Comparison of ENCODE assay signal across 14 cellular contexts in the genomic region with DNA sequence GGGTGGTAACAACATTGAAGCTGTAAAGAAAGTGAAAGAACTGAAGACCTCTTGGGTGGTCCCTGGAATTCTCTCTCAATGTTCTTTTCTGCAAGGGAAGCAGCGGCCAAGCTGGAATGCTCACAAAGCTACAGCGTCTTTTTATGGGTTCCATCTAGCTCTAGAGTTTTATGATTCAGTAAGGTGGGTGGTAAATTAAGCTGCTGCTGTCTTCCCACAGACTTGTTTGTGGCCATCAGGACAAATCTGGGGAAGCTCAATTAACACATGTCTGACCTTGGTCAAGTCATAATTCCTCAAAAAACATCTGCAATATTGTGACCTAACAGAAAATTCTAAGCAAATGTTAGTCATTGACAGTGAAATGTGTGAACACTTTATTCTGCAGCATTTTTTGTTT.
DNase-seq lines count a peak whose midpoint lies in the region; ATAC-seq and TF ChIP-seq lines count a peak whose summit lies in the region.
"Had no signal": no experiment of that assay in that cellular context is flagged by ENCODE, and none has a peak within 500 bp of the region (broad histone marks: within the 10 kb centered on the region; RNA-seq: fewer than 3 reads in every experiment).

No MANE protein-coding gene starts in this region.

- H3K36me3 Mint-ChIP-seq in activated T-cell treated with anti-CD3 and anti-CD28 coated beads, Interleukin-2, amount 50 U/mL, for 72 hours (ENCODE audit: insufficient read depth in 2 of 2) = no peaks in the 10 kb centered on the region
- H3K36me3 Mint-ChIP-seq in stimulated activated effector memory CD8-positive, alpha-beta T cell treated with anti-CD3 and anti-CD28 coated beads, Interleukin-12 subunit alpha, Interleukin-12 subunit beta, amount 100 ng/mL, for 72 hours = peaks cover 8% of the 10 kb centered on the region
- H3K36me3 Mint-ChIP-seq: activated CD8-positive, alpha-beta memory T cell treated with anti-CD3 and anti-CD28 coated beads, Interleukin-2, amount 10 ng/mL, durations not matched to agents 7 days and 5 days had no signal

- peaks cover 82% of the 10 kb centered on the region for H3K4me1 Mint-ChIP-seq in activated T-cell treated with anti-CD3 and anti-CD28 coated beads, Interleukin-2, amount 50 U/mL, for 72 hours (ENCODE audit: low read depth)
- H3K4me1 Mint-ChIP-seq in stimulated activated effector memory CD8-positive, alpha-beta T cell treated with anti-CD3 and anti-CD28 coated beads, Interleukin-12 subunit alpha, Interleukin-12 subunit beta, amount 100 ng/mL, for 72 hours = peaks cover 74% of the 10 kb centered on the region

- H3K27me3 ChIP-seq in SJCRH30 (no peaks in the 10 kb centered on the region), kidney epithelial cell (ENCODE audit: control insufficient read depth, insufficient read depth, low read length) (no peaks in the 10 kb centered on the region)
- H3K27me3 ChIP-seq: neutrophil had no signal

- no peaks in the 10 kb centered on the region for H3K9me3 Mint-ChIP-seq in activated T-cell treated with anti-CD3 and anti-CD28 coated beads, Interleukin-2, amount 50 U/mL, for 72 hours
- no peaks in the 10 kb centered on the region for H3K9me3 Mint-ChIP-seq in stimulated activated effector memory CD8-positive, alpha-beta T cell treated with anti-CD3 and anti-CD28 coated beads, Interleukin-12 subunit alpha, Interleukin-12 subunit beta, amount 100 ng/mL, for 72 hours
- H3K9me3 Mint-ChIP-seq: activated naive CD8-positive, alpha-beta T cell treated with anti-CD3 and anti-CD28 coated beads, Interleukin-2, amount 10 ng/mL, durations not matched to agents 7 days and 5 days had no signal

- no peak for ATAC-seq in activated T-cell treated with anti-CD3 and anti-CD28 coated beads, Interleukin-2, amount 50 U/mL, for 72 hours (replicated peaks in 1 of 2)
- no peak for ATAC-seq in stimulated activated effector memory CD8-positive, alpha-beta T cell treated with anti-CD3 and anti-CD28 coated beads, Interleukin-12 subunit alpha, Interleukin-12 subunit beta, amount 100 ng/mL, for 72 hours
- ATAC-seq: A549; activated CD8-positive, alpha-beta memory T cell treated with anti-CD3 and anti-CD28 coated beads, Interleukin-2, amount 10 ng/mL, durations not matched to agents 7 days and 5 days had no signal

- CTCF ChIA-PET in HEK293T (lab: Yijun Ruan, JAX) = no interaction called here

- H3K36me3 ChIP-seq in SJCRH30 (no peaks in the 10 kb centered on the region), kidney epithelial cell (ENCODE audit: control insufficient read depth, insufficient read depth, low read length) (peaks cover 1% of the 10 kb centered on the region)
- H3K36me3 ChIP-seq: neutrophil had no signal

- H3K4me3 ChIP-seq in SJCRH30 (no peak overlapping the region), kidney epithelial cell (ENCODE audit: low read depth, low read length) (no peak overlapping the region)
- H3K4me3 ChIP-seq: A549 had no signal

- H3K27me3 Mint-ChIP-seq in activated T-cell treated with anti-CD3 and anti-CD28 coated beads, Interleukin-2, amount 50 U/mL, for 72 hours (ENCODE audit: low read depth) = no peaks in the 10 kb centered on the region
- H3K27me3 Mint-ChIP-seq: activated CD8-positive, alpha-beta memory T cell treated with anti-CD3 and anti-CD28 coated beads, Interleukin-2, amount 10 ng/mL, durations not matched to agents 7 days and 5 days; activated naive CD8-positive, alpha-beta T cell treated with anti-CD3 and anti-CD28 coated beads, Interleukin-2, amount 10 ng/mL, durations not matched to agents 7 days and 5 days had no signal

- peaks cover 50% of the 10 kb centered on the region for H3K4me1 ChIP-seq in SJCRH30

- peak overlapping the region; percentile 48 for H3K27ac ChIP-seq in SJCRH30
- H3K27ac ChIP-seq: A549, neutrophil had no signal

- TF ChIP-seq CTCF in kidney epithelial cell (IDR thresholded peaks at IDR 0.05; ENCODE audit: insufficient read depth, low read length, poor library complexity, severe bottlenecking) = no peak

- H3K9me3 ChIP-seq in SJCRH30 (replicated peaks) = no peaks in the 10 kb centered on the region
- H3K9me3 ChIP-seq: A549, Caco-2, neutrophil had no signal

- POLR2A ChIA-PET in HEK293T (lab: Yijun Ruan, JAX) = no interaction called here

- H3K4me3 Mint-ChIP-seq in activated T-cell treated with anti-CD3 and anti-CD28 coated beads, Interleukin-2, amount 50 U/mL, for 72 hours = peak overlapping the region in 1 of 2 donors; percentile 22
- no peak overlapping the region for H3K4me3 Mint-ChIP-seq in stimulated activated effector memory CD8-positive, alpha-beta T cell treated with anti-CD3 and anti-CD28 coated beads, Interleukin-12 subunit alpha, Interleukin-12 subunit beta, amount 100 ng/mL, for 72 hours
- H3K4me3 Mint-ChIP-seq: activated CD8-positive, alpha-beta memory T cell treated with anti-CD3 and anti-CD28 coated beads, Interleukin-2, amount 10 ng/mL, durations not matched to agents 7 days and 5 days; activated naive CD8-positive, alpha-beta T cell treated with anti-CD3 and anti-CD28 coated beads, Interleukin-2, amount 10 ng/mL, durations not matched to agents 7 days and 5 days had no signal

- H3K27ac Mint-ChIP-seq in activated T-cell treated with anti-CD3 and anti-CD28 coated beads, Interleukin-2, amount 50 U/mL, for 72 hours = peak overlapping the region; percentile 10
- peak overlapping the region; percentile 10 for H3K27ac Mint-ChIP-seq in stimulated activated effector memory CD8-positive, alpha-beta T cell treated with anti-CD3 and anti-CD28 coated beads, Interleukin-12 subunit alpha, Interleukin-12 subunit beta, amount 100 ng/mL, for 72 hours
- H3K27ac Mint-ChIP-seq: activated CD8-positive, alpha-beta memory T cell treated with anti-CD3 and anti-CD28 coated beads, Interleukin-2, amount 10 ng/mL, durations not matched to agents 7 days and 5 days; activated naive CD8-positive, alpha-beta T cell treated with anti-CD3 and anti-CD28 coated beads, Interleukin-2, amount 10 ng/mL, durations not matched to agents 7 days and 5 days had no signal

- DNase-seq in activated T-cell treated with anti-CD3 and anti-CD28 coated beads, Interleukin-2, amount 50 U/mL, for 72 hours = no peak
- no peak for DNase-seq in activated T-cell treated with anti-CD3 and anti-CD28 coated beads, Interleukin-2, amount 50 U/mL, for 48 hours
- DNase-seq in SJCRH30 = peak; percentile 77 to 91
- peak; percentile 29 for DNase-seq in kidney epithelial cell (ENCODE audit: low read depth)
- DNase-seq in stimulated activated effector memory CD8-positive, alpha-beta T cell treated with anti-CD3 and anti-CD28 coated beads, Interleukin-12 subunit alpha, Interleukin-12 subunit beta, amount 100 ng/mL, for 72 hours (ENCODE audit: low spot score in 2 of 2) = no peak
- DNase-seq in HEK293T (ENCODE audit: extremely low spot score) = no peak
- no peak for DNase-seq in AG20443 (ENCODE audit: low spot score)
- no peak for DNase-seq in NCI-H69 (lab: John Stamatoyannopoulos, UW)
- DNase-seq: activated CD8-positive, alpha-beta memory T cell treated with anti-CD3 and anti-CD28 coated beads, Interleukin-2, amount 10 ng/mL, durations not matched to agents 7 days and 5 days; activated naive CD8-positive, alpha-beta T cell treated with anti-CD3 and anti-CD28 coated beads, Interleukin-2, amount 10 ng/mL, durations not matched to agents 7 days and 5 days; Caco-2; small intestine had no signal

TF ChIP-seq in HEK293T, 16 proteins besides CTCF, POLR2A, EP300 and RAD21:
- TF ChIP-seq L3MBTL2 (conservative IDR thresholded peaks at IDR 0.05) (no peak), SUZ12 (IDR thresholded peaks at IDR 0.05) (no peak), BHLHE40 (IDR thresholded peaks at IDR 0.05; ENCODE audit: borderline replicate concordance) (no peak), FOXM1 (IDR thresholded peaks at IDR 0.05; ENCODE audit: borderline replicate concordance) (no peak), LEF1 (IDR thresholded peaks at IDR 0.05; ENCODE audit: borderline replicate concordance) (no peak), ARNT (IDR thresholded peaks at IDR 0.05) (no peak), NFRKB (IDR thresholded peaks at IDR 0.05) (no peak), SP1 (IDR thresholded peaks at IDR 0.05) (no peak), ZNF384 (IDR thresholded peaks at IDR 0.05) (no peak), TARDBP (IDR thresholded peaks at IDR 0.05) (no peak), FOXA1 (IDR thresholded peaks at IDR 0.05) (no peak), CTBP1 (IDR thresholded peaks at IDR 0.05; ENCODE audit: borderline replicate concordance) (no peak), ELF4 (IDR thresholded peaks at IDR 0.05) (no peak), FOXK2 (IDR thresholded peaks at IDR 0.05) (no peak), HDGF (IDR thresholded peaks at IDR 0.05; ENCODE audit: borderline replicate concordance) (no peak)
- TF ChIP-seq, protein P1, sequence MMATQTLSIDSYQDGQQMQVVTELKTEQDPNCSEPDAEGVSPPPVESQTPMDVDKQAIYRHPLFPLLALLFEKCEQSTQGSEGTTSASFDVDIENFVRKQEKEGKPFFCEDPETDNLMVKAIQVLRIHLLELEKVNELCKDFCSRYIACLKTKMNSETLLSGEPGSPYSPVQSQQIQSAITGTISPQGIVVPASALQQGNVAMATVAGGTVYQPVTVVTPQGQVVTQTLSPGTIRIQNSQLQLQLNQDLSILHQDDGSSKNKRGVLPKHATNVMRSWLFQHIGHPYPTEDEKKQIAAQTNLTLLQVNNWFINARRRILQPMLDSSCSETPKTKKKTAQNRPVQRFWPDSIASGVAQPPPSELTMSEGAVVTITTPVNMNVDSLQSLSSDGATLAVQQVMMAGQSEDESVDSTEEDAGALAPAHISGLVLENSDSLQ (IDR thresholded peaks at IDR 0.05) = no peak
TF ChIP-seq in HEK293T: peak in this region for 0.

Comparison
In these comparisons a context has a peak if more than half of its experiments do, and no peak if none do; other contexts are left out.
1. DNase-seq: peak in SJCRH30 (2 of 2) and kidney epithelial cell (single experiment); none in activated T-cell treated with anti-CD3 and anti-CD28 coated beads, Interleukin-2, amount 50 U/mL, for 72 hours (0 of 2), activated T-cell treated with anti-CD3 and anti-CD28 coated beads, Interleukin-2, amount 50 U/mL, for 48 hours (0 of 2), stimulated activated effector memory CD8-positive, alpha-beta T cell treated with anti-CD3 and anti-CD28 coated beads, Interleukin-12 subunit alpha, Interleukin-12 subunit beta, amount 100 ng/mL, for 72 hours (0 of 2), HEK293T (single experiment), AG20443 (single experiment) and NCI-H69 (single experiment).